1 cellular context compared by ENCODE assay signal in the genomic region with DNA sequence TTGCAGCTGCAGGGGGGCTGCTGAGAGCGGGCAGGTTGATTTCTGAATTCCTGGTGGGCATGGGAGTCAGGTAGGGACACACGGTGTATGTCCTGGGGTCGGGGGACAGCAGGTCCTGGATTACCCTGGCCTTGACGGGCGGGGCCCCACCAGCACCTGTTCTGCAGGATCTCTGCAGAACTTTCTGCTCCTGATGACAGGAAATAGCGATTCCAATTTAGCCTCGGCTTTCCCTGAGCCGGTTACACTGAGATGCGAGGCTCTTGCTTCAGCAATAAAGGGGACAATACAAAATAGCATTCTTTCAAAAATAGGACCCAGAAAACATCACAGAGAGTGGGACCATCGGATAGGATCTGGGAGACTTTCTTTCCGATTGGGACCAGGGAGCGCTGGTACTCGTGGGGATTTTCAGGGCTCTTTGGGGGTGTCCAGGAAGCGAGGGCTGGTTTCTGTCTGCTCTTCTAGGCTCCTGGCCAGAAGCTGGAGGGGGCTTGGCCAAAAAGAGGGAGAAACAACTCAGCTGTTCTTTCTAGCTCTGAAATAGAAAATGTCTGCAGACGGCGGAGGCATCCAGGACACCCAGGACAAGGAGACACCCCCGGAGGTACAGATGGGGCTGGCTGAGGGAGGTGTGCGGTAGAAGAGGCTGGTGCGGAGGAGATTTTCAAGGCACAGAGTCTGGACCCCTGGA.
TF ChIP-seq lines count a peak whose summit lies in the region.

No MANE protein-coding gene starts in this region.

TF ChIP-seq in HepG2, 621 proteins besides CTCF, POLR2A, EP300 and RAD21:
- TF ChIP-seq WIZ (CRISPR knock-in tag; IDR thresholded peaks at IDR 0.05) (no peak), ZMYM2 (CRISPR knock-in tag; IDR thresholded peaks at IDR 0.05) (0 out of 2 replicates have a peak, but pooled peaks have one; percentile 3), ZNF605 (CRISPR knock-in tag; IDR thresholded peaks at IDR 0.05) (0 out of 2 replicates have a peak, but pooled peaks have one; percentile 13), ATF7 (IDR thresholded peaks at IDR 0.05) (no peak), ATF7 (CRISPR knock-in tag; IDR thresholded peaks at IDR 0.05) (no peak), ZNF160 (CRISPR knock-in tag; IDR thresholded peaks at IDR 0.05) (peak; percentile 3; the same call in 1 of the 2 replicates), CENPT (CRISPR knock-in tag; IDR thresholded peaks at IDR 0.05; ENCODE audit: low read depth) (no peak), RELA (CRISPR knock-in tag; IDR thresholded peaks at IDR 0.05) (no peak), ETV5 (CRISPR knock-in tag; IDR thresholded peaks at IDR 0.05; ENCODE audit: borderline replicate concordance) (0 out of 2 replicates have a peak, but pooled peaks have one; percentile 1), ZNF317 (CRISPR knock-in tag; IDR thresholded peaks at IDR 0.05) (0 out of 2 replicates have a peak, but pooled peaks have one; percentile 2), TBP (CRISPR knock-in tag; IDR thresholded peaks at IDR 0.05) (no peak)
- TF ChIP-seq, protein P1, sequence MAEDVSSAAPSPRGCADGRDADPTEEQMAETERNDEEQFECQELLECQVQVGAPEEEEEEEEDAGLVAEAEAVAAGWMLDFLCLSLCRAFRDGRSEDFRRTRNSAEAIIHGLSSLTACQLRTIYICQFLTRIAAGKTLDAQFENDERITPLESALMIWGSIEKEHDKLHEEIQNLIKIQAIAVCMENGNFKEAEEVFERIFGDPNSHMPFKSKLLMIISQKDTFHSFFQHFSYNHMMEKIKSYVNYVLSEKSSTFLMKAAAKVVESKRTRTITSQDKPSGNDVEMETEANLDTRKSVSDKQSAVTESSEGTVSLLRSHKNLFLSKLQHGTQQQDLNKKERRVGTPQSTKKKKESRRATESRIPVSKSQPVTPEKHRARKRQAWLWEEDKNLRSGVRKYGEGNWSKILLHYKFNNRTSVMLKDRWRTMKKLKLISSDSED (CRISPR knock-in tag; IDR thresholded peaks at IDR 0.05), result no peak
- TF ChIP-seq, protein P2, sequence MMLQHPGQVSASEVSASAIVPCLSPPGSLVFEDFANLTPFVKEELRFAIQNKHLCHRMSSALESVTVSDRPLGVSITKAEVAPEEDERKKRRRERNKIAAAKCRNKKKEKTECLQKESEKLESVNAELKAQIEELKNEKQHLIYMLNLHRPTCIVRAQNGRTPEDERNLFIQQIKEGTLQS (CRISPR knock-in tag; IDR thresholded peaks at IDR 0.05), result no peak
- TF ChIP-seq, protein P3, sequence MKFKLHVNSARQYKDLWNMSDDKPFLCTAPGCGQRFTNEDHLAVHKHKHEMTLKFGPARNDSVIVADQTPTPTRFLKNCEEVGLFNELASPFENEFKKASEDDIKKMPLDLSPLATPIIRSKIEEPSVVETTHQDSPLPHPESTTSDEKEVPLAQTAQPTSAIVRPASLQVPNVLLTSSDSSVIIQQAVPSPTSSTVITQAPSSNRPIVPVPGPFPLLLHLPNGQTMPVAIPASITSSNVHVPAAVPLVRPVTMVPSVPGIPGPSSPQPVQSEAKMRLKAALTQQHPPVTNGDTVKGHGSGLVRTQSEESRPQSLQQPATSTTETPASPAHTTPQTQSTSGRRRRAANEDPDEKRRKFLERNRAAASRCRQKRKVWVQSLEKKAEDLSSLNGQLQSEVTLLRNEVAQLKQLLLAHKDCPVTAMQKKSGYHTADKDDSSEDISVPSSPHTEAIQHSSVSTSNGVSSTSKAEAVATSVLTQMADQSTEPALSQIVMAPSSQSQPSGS (CRISPR knock-in tag; IDR thresholded peaks at IDR 0.05), result no peak
- TF ChIP-seq, protein P4, sequence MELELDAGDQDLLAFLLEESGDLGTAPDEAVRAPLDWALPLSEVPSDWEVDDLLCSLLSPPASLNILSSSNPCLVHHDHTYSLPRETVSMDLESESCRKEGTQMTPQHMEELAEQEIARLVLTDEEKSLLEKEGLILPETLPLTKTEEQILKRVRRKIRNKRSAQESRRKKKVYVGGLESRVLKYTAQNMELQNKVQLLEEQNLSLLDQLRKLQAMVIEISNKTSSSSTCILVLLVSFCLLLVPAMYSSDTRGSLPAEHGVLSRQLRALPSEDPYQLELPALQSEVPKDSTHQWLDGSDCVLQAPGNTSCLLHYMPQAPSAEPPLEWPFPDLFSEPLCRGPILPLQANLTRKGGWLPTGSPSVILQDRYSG (CRISPR knock-in tag; IDR thresholded peaks at IDR 0.05), result peak; percentile 26; the same call in 1 of the 2 replicates
- TF ChIP-seq, protein P5, sequence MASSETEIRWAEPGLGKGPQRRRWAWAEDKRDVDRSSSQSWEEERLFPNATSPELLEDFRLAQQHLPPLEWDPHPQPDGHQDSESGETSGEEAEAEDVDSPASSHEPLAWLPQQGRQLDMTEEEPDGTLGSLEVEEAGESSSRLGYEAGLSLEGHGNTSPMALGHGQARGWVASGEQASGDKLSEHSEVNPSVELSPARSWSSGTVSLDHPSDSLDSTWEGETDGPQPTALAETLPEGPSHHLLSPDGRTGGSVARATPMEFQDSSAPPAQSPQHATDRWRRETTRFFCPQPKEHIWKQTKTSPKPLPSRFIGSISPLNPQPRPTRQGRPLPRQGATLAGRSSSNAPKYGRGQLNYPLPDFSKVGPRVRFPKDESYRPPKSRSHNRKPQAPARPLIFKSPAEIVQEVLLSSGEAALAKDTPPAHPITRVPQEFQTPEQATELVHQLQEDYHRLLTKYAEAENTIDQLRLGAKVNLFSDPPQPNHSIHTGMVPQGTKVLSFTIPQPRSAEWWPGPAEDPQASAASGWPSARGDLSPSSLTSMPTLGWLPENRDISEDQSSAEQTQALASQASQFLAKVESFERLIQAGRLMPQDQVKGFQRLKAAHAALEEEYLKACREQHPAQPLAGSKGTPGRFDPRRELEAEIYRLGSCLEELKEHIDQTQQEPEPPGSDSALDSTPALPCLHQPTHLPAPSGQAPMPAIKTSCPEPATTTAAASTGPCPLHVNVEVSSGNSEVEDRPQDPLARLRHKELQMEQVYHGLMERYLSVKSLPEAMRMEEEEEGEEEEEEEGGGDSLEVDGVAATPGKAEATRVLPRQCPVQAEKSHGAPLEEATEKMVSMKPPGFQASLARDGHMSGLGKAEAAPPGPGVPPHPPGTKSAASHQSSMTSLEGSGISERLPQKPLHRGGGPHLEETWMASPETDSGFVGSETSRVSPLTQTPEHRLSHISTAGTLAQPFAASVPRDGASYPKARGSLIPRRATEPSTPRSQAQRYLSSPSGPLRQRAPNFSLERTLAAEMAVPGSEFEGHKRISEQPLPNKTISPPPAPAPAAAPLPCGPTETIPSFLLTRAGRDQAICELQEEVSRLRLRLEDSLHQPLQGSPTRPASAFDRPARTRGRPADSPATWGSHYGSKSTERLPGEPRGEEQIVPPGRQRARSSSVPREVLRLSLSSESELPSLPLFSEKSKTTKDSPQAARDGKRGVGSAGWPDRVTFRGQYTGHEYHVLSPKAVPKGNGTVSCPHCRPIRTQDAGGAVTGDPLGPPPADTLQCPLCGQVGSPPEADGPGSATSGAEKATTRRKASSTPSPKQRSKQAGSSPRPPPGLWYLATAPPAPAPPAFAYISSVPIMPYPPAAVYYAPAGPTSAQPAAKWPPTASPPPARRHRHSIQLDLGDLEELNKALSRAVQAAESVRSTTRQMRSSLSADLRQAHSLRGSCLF (CRISPR knock-in tag; IDR thresholded peaks at IDR 0.05; ENCODE audit: borderline replicate concordance), result no peak
- TF ChIP-seq, protein P6, sequence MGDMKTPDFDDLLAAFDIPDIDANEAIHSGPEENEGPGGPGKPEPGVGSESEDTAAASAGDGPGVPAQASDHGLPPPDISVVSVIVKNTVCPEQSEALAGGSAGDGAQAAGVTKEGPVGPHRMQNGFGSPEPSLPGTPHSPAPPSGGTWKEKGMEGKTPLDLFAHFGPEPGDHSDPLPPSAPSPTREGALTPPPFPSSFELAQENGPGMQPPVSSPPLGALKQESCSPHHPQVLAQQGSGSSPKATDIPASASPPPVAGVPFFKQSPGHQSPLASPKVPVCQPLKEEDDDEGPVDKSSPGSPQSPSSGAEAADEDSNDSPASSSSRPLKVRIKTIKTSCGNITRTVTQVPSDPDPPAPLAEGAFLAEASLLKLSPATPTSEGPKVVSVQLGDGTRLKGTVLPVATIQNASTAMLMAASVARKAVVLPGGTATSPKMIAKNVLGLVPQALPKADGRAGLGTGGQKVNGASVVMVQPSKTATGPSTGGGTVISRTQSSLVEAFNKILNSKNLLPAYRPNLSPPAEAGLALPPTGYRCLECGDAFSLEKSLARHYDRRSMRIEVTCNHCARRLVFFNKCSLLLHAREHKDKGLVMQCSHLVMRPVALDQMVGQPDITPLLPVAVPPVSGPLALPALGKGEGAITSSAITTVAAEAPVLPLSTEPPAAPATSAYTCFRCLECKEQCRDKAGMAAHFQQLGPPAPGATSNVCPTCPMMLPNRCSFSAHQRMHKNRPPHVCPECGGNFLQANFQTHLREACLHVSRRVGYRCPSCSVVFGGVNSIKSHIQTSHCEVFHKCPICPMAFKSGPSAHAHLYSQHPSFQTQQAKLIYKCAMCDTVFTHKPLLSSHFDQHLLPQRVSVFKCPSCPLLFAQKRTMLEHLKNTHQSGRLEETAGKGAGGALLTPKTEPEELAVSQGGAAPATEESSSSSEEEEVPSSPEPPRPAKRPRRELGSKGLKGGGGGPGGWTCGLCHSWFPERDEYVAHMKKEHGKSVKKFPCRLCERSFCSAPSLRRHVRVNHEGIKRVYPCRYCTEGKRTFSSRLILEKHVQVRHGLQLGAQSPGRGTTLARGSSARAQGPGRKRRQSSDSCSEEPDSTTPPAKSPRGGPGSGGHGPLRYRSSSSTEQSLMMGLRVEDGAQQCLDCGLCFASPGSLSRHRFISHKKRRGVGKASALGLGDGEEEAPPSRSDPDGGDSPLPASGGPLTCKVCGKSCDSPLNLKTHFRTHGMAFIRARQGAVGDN (CRISPR knock-in tag; IDR thresholded peaks at IDR 0.05), result 0 out of 2 replicates have a peak, but pooled peaks have one; percentile 10
